In the genomic region with DNA sequence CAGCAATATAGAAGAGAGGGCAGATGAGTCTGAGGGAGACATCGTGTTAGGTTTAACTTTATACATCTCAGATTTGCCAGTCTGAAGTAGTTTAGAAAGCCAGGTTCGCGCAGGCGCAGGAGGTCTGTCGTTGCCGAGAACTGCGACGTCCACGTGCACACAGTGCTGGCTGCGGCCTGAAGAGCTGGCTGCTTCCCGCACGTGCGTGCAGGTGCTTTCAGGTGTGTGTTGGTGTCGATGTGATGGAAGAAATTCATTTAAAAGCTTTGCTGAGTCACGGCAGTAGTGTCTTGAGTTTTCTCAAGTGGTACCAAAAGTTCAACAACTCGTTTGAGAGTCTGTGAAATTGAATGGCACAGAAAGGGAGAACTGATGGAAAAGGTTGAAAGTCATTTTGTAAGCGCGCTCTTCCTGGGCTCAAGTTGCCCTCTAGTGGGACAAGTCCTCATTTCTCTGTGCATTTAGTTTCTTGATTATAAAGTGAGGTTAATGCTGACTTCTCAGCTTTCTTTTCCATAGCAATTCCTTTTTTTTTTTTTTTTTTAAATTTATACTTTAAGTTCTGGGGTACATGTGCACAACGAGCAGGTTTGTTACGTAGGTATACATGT, we compare ENCODE assay signal across 10 cellular contexts. TPM values are rescaled to one million over a fixed set of nuclear protein-coding genes. Genes with fewer than 3 reads are reported as not detected.
DNase-seq lines count a peak whose midpoint lies in the region; ATAC-seq and TF ChIP-seq lines count a peak whose summit lies in the region.
"Had no signal": no experiment of that assay in that cellular context is flagged by ENCODE, and none has a peak within 500 bp of the region (broad histone marks: within the 10 kb centered on the region; RNA-seq: fewer than 3 reads in every experiment).

No MANE protein-coding gene starts in this region.

- H3K4me3 Mint-ChIP-seq in neural crest cell: no peak overlapping the region
- no peak overlapping the region for H3K4me3 Mint-ChIP-seq in activated T-cell treated with anti-CD3 and anti-CD28 coated beads, Interleukin-2, amount 50 U/mL, for 4 hours

- H3K4me1 ChIP-seq in effector memory CD4-positive, alpha-beta T cell (ENCODE audit: control insufficient read depth, insufficient read depth, low read length, poor library complexity, severe bottlenecking): no peaks in the 10 kb centered on the region
- H3K4me1 ChIP-seq: testis had no signal

- H3K4me3 ChIP-seq in LNCaP clone FGC (ENCODE audit: low read depth, low read length): no peak overlapping the region
- H3K4me3 ChIP-seq in effector memory CD4-positive, alpha-beta T cell (ENCODE audit: insufficient read depth, low read depth, low read length, poor library complexity, severe bottlenecking): no peak overlapping the region
- H3K4me3 ChIP-seq: testis had no signal

- no peaks in the 10 kb centered on the region for H3K27me3 ChIP-seq in effector memory CD4-positive, alpha-beta T cell (replicated peaks; ENCODE audit: control insufficient read depth, insufficient read depth, low read length, poor library complexity, severe bottlenecking)
- H3K27me3 ChIP-seq: testis had no signal

- peaks cover 29% of the 10 kb centered on the region for H3K36me3 ChIP-seq in effector memory CD4-positive, alpha-beta T cell (ENCODE audit: control insufficient read depth, insufficient read depth, low read length)

- no peaks in the 10 kb centered on the region for H3K9me3 Mint-ChIP-seq in neural crest cell
- no peaks in the 10 kb centered on the region for H3K9me3 Mint-ChIP-seq in activated T-cell treated with anti-CD3 and anti-CD28 coated beads, Interleukin-2, amount 50 U/mL, for 4 hours

- TF ChIP-seq CTCF in LNCaP clone FGC (IDR thresholded peaks at IDR 0.05; ENCODE audit: control insufficient read depth, extremely low read depth, insufficient read depth) (peak; percentile 38), neural crest cell (conservative IDR thresholded peaks at IDR 0.05) (peak; percentile 44)

- no peak for ATAC-seq in activated T-cell treated with anti-CD3 and anti-CD28 coated beads, Interleukin-2, amount 50 U/mL, for 4 hours

- H3K36me3 Mint-ChIP-seq in neural crest cell (ENCODE audit: low read depth): peaks cover under 1% of the 10 kb centered on the region
- peaks cover 19% of the 10 kb centered on the region for H3K36me3 Mint-ChIP-seq in activated T-cell treated with anti-CD3 and anti-CD28 coated beads, Interleukin-2, amount 50 U/mL, for 4 hours (ENCODE audit: insufficient read depth)

- no peaks in the 10 kb centered on the region for H3K4me1 Mint-ChIP-seq in neural crest cell
- peaks cover 14% of the 10 kb centered on the region for H3K4me1 Mint-ChIP-seq in activated T-cell treated with anti-CD3 and anti-CD28 coated beads, Interleukin-2, amount 50 U/mL, for 4 hours (ENCODE audit: low read depth)

- no peak overlapping the region for H3K27ac ChIP-seq in effector memory CD4-positive, alpha-beta T cell (ENCODE audit: insufficient read depth, low read length, poor library complexity, severe bottlenecking)
- H3K27ac ChIP-seq: 22Rv1, testis had no signal

- peak; percentile 5 for DNase-seq in DMS 273 (lab: John Stamatoyannopoulos, UW; ENCODE audit: unreplicated experiment)
- DNase-seq in DMS 273 treated with DMSO at 0.1 percent for 48 hours (lab: John Stamatoyannopoulos, UW): no peak
- DNase-seq in LNCaP clone FGC (ENCODE audit: low read depth): no peak
- DNase-seq in dermis blood vessel endothelial cell: peak; percentile 53
- DNase-seq in neural crest cell (ENCODE audit: low read depth, low spot score): no peak
- no peak for DNase-seq in effector memory CD4-positive, alpha-beta T cell
- no peak for DNase-seq in 8988T
- DNase-seq in activated T-cell treated with anti-CD3 and anti-CD28 coated beads, Interleukin-2, amount 50 U/mL, for 4 hours: no peak
- DNase-seq: testis had no signal

- H3K27me3 Mint-ChIP-seq in neural crest cell (ENCODE audit: low read depth): no peaks in the 10 kb centered on the region
- H3K27me3 Mint-ChIP-seq in activated T-cell treated with anti-CD3 and anti-CD28 coated beads, Interleukin-2, amount 50 U/mL, for 4 hours (ENCODE audit: low read depth): no peaks in the 10 kb centered on the region

- no peaks in the 10 kb centered on the region for H3K9me3 ChIP-seq in effector memory CD4-positive, alpha-beta T cell (ENCODE audit: control insufficient read depth, low read length)
- H3K9me3 ChIP-seq: testis had no signal

- peak overlapping the region; percentile 47 for H3K27ac Mint-ChIP-seq in neural crest cell (ENCODE audit: unreplicated experiment)

RNA-seq across cellular contexts. Expression of gene WDR37, which starts 18.7 kb away (rescaled TPM):
- total RNA-seq in dermis blood vessel endothelial cell (18.5 and 24.3 TPM in 2 replicates), neural crest cell (19.3 and 19.5 TPM in 2 replicates)
- total RNA-seq in activated T-cell treated with anti-CD3 and anti-CD28 coated beads, Interleukin-2, amount 50 U/mL, for 4 hours: 10 to 100 TPM; 10.5 to 13.5 (median 12.2) TPM

RNA-seq across cellular contexts. Expression of gene IDI1, which starts 25.9 kb away (rescaled TPM):
- total RNA-seq in dermis blood vessel endothelial cell (59.6 and 95.5 TPM in 2 replicates), neural crest cell (110 and 114 TPM in 2 replicates)
- 10 to 100 TPM; 38.9 to 46.8 (median 44.6) TPM for total RNA-seq in activated T-cell treated with anti-CD3 and anti-CD28 coated beads, Interleukin-2, amount 50 U/mL, for 4 hours

RNA-seq across cellular contexts. Expression of gene IDI2, which starts 49.2 kb away (rescaled TPM):
- total RNA-seq in dermis blood vessel endothelial cell (not detected in 2 replicates), neural crest cell (not detected in 2 replicates)
- total RNA-seq in activated T-cell treated with anti-CD3 and anti-CD28 coated beads, Interleukin-2, amount 50 U/mL, for 4 hours: not detected

Comparison
In these comparisons a context has a peak if more than half of its experiments do, and no peak if none do; other contexts are left out.
1. DNase-seq: peak in DMS 273 (single experiment) and dermis blood vessel endothelial cell (single experiment); none in DMS 273 treated with DMSO at 0.1 percent for 48 hours (single experiment), LNCaP clone FGC (single experiment), neural crest cell (single experiment), effector memory CD4-positive, alpha-beta T cell (0 of 3), 8988T (single experiment) and activated T-cell treated with anti-CD3 and anti-CD28 coated beads, Interleukin-2, amount 50 U/mL, for 4 hours (single experiment).